Comparison of ENCODE assay signal across 9 cellular contexts in genomic region chr20:34538671-34539123, GRCh38. TPM values are rescaled to one million over a fixed set of nuclear protein-coding genes. Genes with fewer than 3 reads are reported as not detected.
DNase-seq lines count a peak whose midpoint lies in the region; ATAC-seq and TF ChIP-seq lines count a peak whose summit lies in the region.
"Had no signal": no experiment of that assay in that cellular context is flagged by ENCODE, and none has a peak within 500 bp of the region (broad histone marks: within the 10 kb centered on the region; RNA-seq: fewer than 3 reads in every experiment).

No MANE protein-coding gene starts in this region.

- peak; percentile 29 for DNase-seq in Daoy (ENCODE audit: low read depth)
- peak; percentile 40 for DNase-seq in LoVo (ENCODE audit: low spot score)
- peak; percentile 31 for DNase-seq in cerebellar cortex (ENCODE audit: low spot score)
- peak; percentile 51 for DNase-seq in lung (ENCODE audit: low spot score)
- DNase-seq in testis = peak; percentile 59
- no peak for DNase-seq in DMS79 treated with DMSO at 0.1 percent for 48 hours (lab: John Stamatoyannopoulos, UW)

- H3K9me3 ChIP-seq in lung (ENCODE audit: control insufficient read depth in 2 of 2, insufficient read depth in 1 of 2, low read length in 1 of 2) (peaks cover 0 to 2% of the 10 kb centered on the region in 2 donors), testis (no peaks in the 10 kb centered on the region)
- H3K9me3 ChIP-seq: SJSA1 had no signal

- H3K27ac ChIP-seq in lung (ENCODE audit: low read depth in 1 of 2, low read length in 1 of 2) (no peak overlapping the region), testis (no peak overlapping the region)
- H3K27ac ChIP-seq: SJSA1 had no signal

- TF ChIP-seq CTCF in WI38 (IDR thresholded peaks at IDR 0.05; ENCODE audit: low read depth, low read length) (peak; percentile 89), lung (IDR thresholded peaks at IDR 0.05; ENCODE audit: control extremely low read depth, extremely low read depth) (peak; percentile 52), testis (IDR thresholded peaks at IDR 0.05) (peak; percentile 30 to 63 (median 63))

- H3K4me1 ChIP-seq in lung (ENCODE audit: control insufficient read depth in 2 of 2, insufficient read depth in 2 of 2, low read length in 2 of 2) (no peaks in the 10 kb centered on the region), testis (no peaks in the 10 kb centered on the region)
- H3K4me1 ChIP-seq: SJSA1 had no signal

- H3K36me3 ChIP-seq in lung (ENCODE audit: control insufficient read depth in 2 of 2, insufficient read depth in 2 of 2, low read length in 2 of 2) (peaks cover 7 to 59% of the 10 kb centered on the region in 2 donors), testis (ENCODE audit: low read depth, missing control alignments) (no peaks in the 10 kb centered on the region)

- H3K27me3 ChIP-seq in lung (ENCODE audit: control insufficient read depth, insufficient read depth) (no peaks in the 10 kb centered on the region), testis (no peaks in the 10 kb centered on the region)
- H3K27me3 ChIP-seq: SJSA1 had no signal

- no peak for ATAC-seq in lung (ENCODE audit: insufficient read depth, low FRiP score)
- ATAC-seq in HG02642 (IDR thresholded peaks at IDR 0.05; ENCODE audit: poor library complexity, unreplicated experiment) = no peak

- TF ChIP-seq POLR2A in testis (IDR thresholded peaks at IDR 0.05) = no peak

- H3K4me3 ChIP-seq in WI38 (ENCODE audit: low read depth, low read length) = no peak overlapping the region
- no peak overlapping the region for H3K4me3 ChIP-seq in lung
- no peak overlapping the region for H3K4me3 ChIP-seq in testis
- H3K4me3 ChIP-seq: SJSA1 had no signal

- intact Hi-C loops in testis (cut with DNase I; ENCODE audit: low total_unique reads) = no loop called here

- 39 to 43% methylated on average over 5 of the region's 5 CpGs for WGBS in lung, 2 donors
- WGBS in testis, 2 donors = 61 to 71% methylated on average over 5 of the region's 5 CpGs

RNA-seq across cellular contexts. Expression of gene MAP1LC3A, which starts 19.8 kb away (rescaled TPM):
- total RNA-seq in Daoy (2014; rRNA removed; shearing (Covaris generic)) = 1.5 and 2.5 TPM in 2 replicates
- total RNA-seq in lung = 10 to 100 TPM; 30.1 to 30.7 TPM
- polyA plus RNA-seq in lung = 10 to 100 TPM; 44.8 to 67.6 TPM
- 100 to 1,000 TPM in 1 of 2 donors, 10 to 100 TPM in 1; 100.0 to 104 TPM for total RNA-seq in testis
- 62.9 TPM for polyA plus RNA-seq in testis (ENCODE audit: insufficient read depth, low read depth, low replicate concordance)

RNA-seq across cellular contexts. Expression of gene DYNLRB1, which starts 22.5 kb away (rescaled TPM):
- 66.2 and 122 TPM in 2 replicates for total RNA-seq in Daoy (2014; rRNA removed; shearing (Covaris generic))
- total RNA-seq in lung (100 to 1,000 TPM in 1 of 2 donors, 10 to 100 TPM in 1; 77.3 to 135 TPM), testis (100 to 1,000 TPM in 1 of 2 donors, 10 to 100 TPM in 1; 97.6 to 128 TPM)
- polyA plus RNA-seq in lung (100 to 1,000 TPM; 177 to 433 TPM), testis (ENCODE audit: insufficient read depth, low read depth, low replicate concordance) (155 TPM)
